Comparison of ENCODE assay signal across 12 cellular contexts in genomic region chr11:86803136-86803535, GRCh38. TPM values are rescaled to one million over a fixed set of nuclear protein-coding genes. Genes with fewer than 3 reads are reported as not detected.
DNase-seq lines count a peak whose midpoint lies in the region; ATAC-seq and TF ChIP-seq lines count a peak whose summit lies in the region.
"Had no signal": no experiment of that assay in that cellular context is flagged by ENCODE, and none has a peak within 500 bp of the region (broad histone marks: within the 10 kb centered on the region; RNA-seq: fewer than 3 reads in every experiment).

No MANE protein-coding gene starts in this region.

- TF ChIP-seq CTCF in RWPE2 (IDR thresholded peaks at IDR 0.05; ENCODE audit: poor library complexity, severe bottlenecking) (no peak), coronary artery (IDR thresholded peaks at IDR 0.05) (no peak), natural killer cell (IDR thresholded peaks at IDR 0.05) (no peak), tibial artery (IDR thresholded peaks at IDR 0.05) (no peak), GM13977 (IDR thresholded peaks at IDR 0.05; ENCODE audit: extremely low read depth, insufficient read depth, missing control alignments) (no peak)

- H3K27me3 ChIP-seq in RWPE2 (ENCODE audit: insufficient read depth, poor library complexity, severe bottlenecking), result no peaks in the 10 kb centered on the region
- H3K27me3 ChIP-seq in tibial artery, result no peaks in the 10 kb centered on the region

- DNase-seq in RWPE2 (ENCODE audit: low spot score), result no peak
- DNase-seq in coronary artery (ENCODE audit: low spot score), result no peak
- DNase-seq in natural killer cell, result no peak
- no peak for DNase-seq in tibial artery
- DNase-seq in KG1 (lab: John Stamatoyannopoulos, UW), result no peak
- no peak for DNase-seq in GM13977 (ENCODE audit: low spot score)
- DNase-seq: glutamatergic neuron; naive thymus-derived CD4-positive, alpha-beta T cell had no signal

- H3K4me3 ChIP-seq in RWPE2 (ENCODE audit: severe bottlenecking) (no peak overlapping the region), coronary artery (peak overlapping the region; percentile 93), tibial artery (peak overlapping the region; percentile 91 to 94)
- H3K4me3 ChIP-seq: HAP-1 had no signal

- H3K9me3 Mint-ChIP-seq in natural killer cell, result no peaks in the 10 kb centered on the region
- H3K9me3 Mint-ChIP-seq: naive thymus-derived CD4-positive, alpha-beta T cell; stimulated activated naive CD8-positive, alpha-beta T cell treated with anti-CD3 and anti-CD28 coated beads, Interleukin-15, amount 100 ng/mL, for 72 hours had no signal

- ATAC-seq in RWPE2 (ENCODE audit: low read depth), result no peak
- ATAC-seq in natural killer cell, result no peak
- ATAC-seq in GM21381 (IDR thresholded peaks at IDR 0.05; ENCODE audit: unreplicated experiment), result no peak

- intact Hi-C loops in natural killer cell (cut with micrococcal nuclease) (loop anchor here (2.0 to 5.0 kb wide), 2 partner anchors 191 to 316 kb away; no protein-coding TSS in a partner anchor), tibial artery (cut with DNase I; ENCODE audit: low total_unique reads) (loop anchor here (5.0 kb wide), 2 partner anchors 176 to 346 kb away; no protein-coding TSS in a partner anchor)

- H3K27ac ChIP-seq in RWPE2 (ENCODE audit: poor library complexity, severe bottlenecking), result peak overlapping the region; percentile 93
- peak overlapping the region; percentile 31 to 92 for H3K27ac ChIP-seq in coronary artery
- H3K27ac ChIP-seq in tibial artery, result peak overlapping the region; percentile 87 to 92

- no peaks in the 10 kb centered on the region for H3K36me3 Mint-ChIP-seq in natural killer cell
- H3K36me3 Mint-ChIP-seq: CD14-positive monocyte had no signal

- H3K27me3 Mint-ChIP-seq in natural killer cell (ENCODE audit: low read depth in 2 of 2), result no peaks in the 10 kb centered on the region

- peaks cover 76 to 79% of the 10 kb centered on the region in 2 donors for H3K4me1 Mint-ChIP-seq in natural killer cell

- H3K36me3 ChIP-seq in RWPE2 (ENCODE audit: low read depth) (peaks cover 36% of the 10 kb centered on the region), tibial artery (peaks cover 4 to 6% (median 6%) of the 10 kb centered on the region in 3 donors)
- H3K36me3 ChIP-seq: HAP-1 had no signal

- peak overlapping the region; percentile 88 to 95 for H3K27ac Mint-ChIP-seq in natural killer cell
- H3K27ac Mint-ChIP-seq: CD14-positive monocyte; naive thymus-derived CD4-positive, alpha-beta T cell; stimulated activated naive CD8-positive, alpha-beta T cell treated with anti-CD3 and anti-CD28 coated beads, Interleukin-15, amount 100 ng/mL, for 72 hours had no signal

- H3K9me3 ChIP-seq in RWPE2 (ENCODE audit: severe bottlenecking) (no peaks in the 10 kb centered on the region), tibial artery (no peaks in the 10 kb centered on the region)
- H3K9me3 ChIP-seq: HAP-1 had no signal

- peak overlapping the region; percentile 96 for H3K4me3 Mint-ChIP-seq in natural killer cell
- H3K4me3 Mint-ChIP-seq: CD14-positive monocyte; stimulated activated naive CD8-positive, alpha-beta T cell treated with anti-CD3 and anti-CD28 coated beads, Interleukin-15, amount 100 ng/mL, for 72 hours had no signal

- H3K4me1 ChIP-seq in RWPE2 (ENCODE audit: insufficient read depth, poor library complexity, severe bottlenecking) (peaks cover 45% of the 10 kb centered on the region), tibial artery (peaks cover 0 to 70% (median 34%) of the 10 kb centered on the region in 4 donors)

- in situ Hi-C loops in GM13977 (cut with MboI; ENCODE audit: low pct_unique_long_range_greater_than_20kb, low sequenced_read_pairs, unreplicated experiment), result loop anchor here (10.0 kb wide), 1 partner anchor 348 kb away; no protein-coding TSS in a partner anchor

RNA-seq across cellular contexts. Expression of gene PRSS23, which starts 2.8 kb away (rescaled TPM):
- 10 to 100 TPM; 79.3 to 96.5 (median 84.3) TPM for total RNA-seq in natural killer cell
